In the genomic region with DNA sequence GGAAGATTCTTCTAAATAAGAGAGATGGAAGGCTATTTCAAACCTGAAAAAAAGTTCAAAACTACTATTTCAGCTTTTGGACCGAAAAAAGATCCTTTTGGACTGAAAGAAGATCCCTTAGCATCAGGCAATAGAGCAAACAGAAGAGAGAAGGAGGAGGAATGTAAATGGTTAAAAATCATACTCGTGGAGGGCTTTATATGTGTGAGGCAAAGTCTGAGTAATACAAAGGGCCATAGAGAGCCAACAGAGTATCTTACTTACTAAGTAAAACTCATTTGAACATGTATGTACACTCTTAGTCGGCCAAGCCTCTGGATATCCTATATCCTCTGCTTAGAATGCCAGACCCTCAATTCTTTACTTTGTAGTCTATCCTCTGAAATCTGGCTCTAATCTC, we compare ENCODE assay signal across 15 cellular contexts. TPM values are rescaled to one million over a fixed set of nuclear protein-coding genes. Genes with fewer than 3 reads are reported as not detected.
DNase-seq lines count a peak whose midpoint lies in the region; ATAC-seq, FAIRE-seq and TF ChIP-seq lines count a peak whose summit lies in the region.
"Had no signal": no experiment of that assay in that cellular context is flagged by ENCODE, and none has a peak within 500 bp of the region (broad histone marks: within the 10 kb centered on the region; RNA-seq: fewer than 3 reads in every experiment).

No MANE protein-coding gene starts in this region.

- DNase-seq in activated naive CD8-positive, alpha-beta T cell treated with anti-CD3 and anti-CD28 coated beads for 36 hours = no peak
- DNase-seq in heart right ventricle (no peak), pancreas (no peak), upper lobe of right lung (no peak), mesendoderm (no peak)
- DNase-seq in stimulated activated naive CD4-positive, alpha-beta T cell treated with Interleukin-2 at 50 U/mL for 16 hours (lab: John Stamatoyannopoulos, UW) = no peak
- DNase-seq: activated naive CD8-positive, alpha-beta T cell treated with anti-CD3 and anti-CD28 coated beads, Interleukin-2, amount 50 U/mL, for 24 hours; effector memory CD8-positive, alpha-beta T cell; NCI-H748 treated with DMSO at 0.1 percent for 48 hours; retina had no signal

- FAIRE-seq in pancreas (lab: Jason Lieb, UNC) = no peak
- FAIRE-seq: TTC549 had no signal

- H3K4me2 ChIP-seq in mesendoderm (ENCODE audit: low read length) = no peak overlapping the region

- TF ChIP-seq CTCF in heart right ventricle (IDR thresholded peaks at IDR 0.05) (no peak), pancreas (IDR thresholded peaks at IDR 0.05) (no peak), upper lobe of right lung (IDR thresholded peaks at IDR 0.05) (no peak)

- H2BK15ac ChIP-seq in mesendoderm (replicated peaks; ENCODE audit: low read depth) = no peak overlapping the region

- H3K23ac ChIP-seq in mesendoderm (ENCODE audit: low read length) = no peak overlapping the region

- peaks cover 15% of the 10 kb centered on the region for H3K36me3 Mint-ChIP-seq in activated naive CD8-positive, alpha-beta T cell
- peaks cover 16% of the 10 kb centered on the region for H3K36me3 Mint-ChIP-seq in activated naive CD8-positive, alpha-beta T cell treated with anti-CD3 and anti-CD28 coated beads for 36 hours

- no peak overlapping the region for H3K4me3 ChIP-seq in heart right ventricle
- no peak overlapping the region for H3K4me3 ChIP-seq in pancreas
- no peak overlapping the region for H3K4me3 ChIP-seq in upper lobe of right lung
- no peak overlapping the region for H3K4me3 ChIP-seq in mesendoderm (ENCODE audit: low read length)
- H3K4me3 ChIP-seq: mucosa of descending colon had no signal

- H3K4me3 Mint-ChIP-seq in activated naive CD8-positive, alpha-beta T cell = no peak overlapping the region
- no peak overlapping the region for H3K4me3 Mint-ChIP-seq in activated naive CD8-positive, alpha-beta T cell treated with anti-CD3 and anti-CD28 coated beads for 36 hours
- H3K4me3 Mint-ChIP-seq: activated naive CD8-positive, alpha-beta T cell treated with anti-CD3 and anti-CD28 coated beads, Interleukin-2, amount 50 U/mL, for 24 hours; effector memory CD8-positive, alpha-beta T cell; type B pancreatic cell had no signal

- no peak overlapping the region for H3K4ac ChIP-seq in mesendoderm (ENCODE audit: low read depth, low read length)

- no peak overlapping the region for H4K8ac ChIP-seq in mesendoderm (ENCODE audit: low read depth, low read length)

- no peaks in the 10 kb centered on the region for H3K27me3 ChIP-seq in heart right ventricle
- no peaks in the 10 kb centered on the region for H3K27me3 ChIP-seq in pancreas
- no peaks in the 10 kb centered on the region for H3K27me3 ChIP-seq in upper lobe of right lung
- no peaks in the 10 kb centered on the region for H3K27me3 ChIP-seq in mesendoderm (ENCODE audit: insufficient read depth, low read length, poor library complexity)

- no peaks in the 10 kb centered on the region for H3K9me3 ChIP-seq in heart right ventricle
- H3K9me3 ChIP-seq in pancreas = no peaks in the 10 kb centered on the region
- no peaks in the 10 kb centered on the region for H3K9me3 ChIP-seq in upper lobe of right lung
- H3K9me3 ChIP-seq: mucosa of descending colon had no signal

- 52 to 64% methylated on average over 3 of the region's 3 CpGs for WGBS in heart right ventricle, 2 donors
- 42% methylated on average over 3 of the region's 3 CpGs for WGBS in pancreas, 2 donors
- WGBS in mesendoderm (ENCODE audit: extremely low coverage, insufficient coverage, low lambda C conversion rate) = no CpG with 5 or more reads among the region's 3 CpGs

- H3K36me3 ChIP-seq in heart right ventricle = peaks cover 0 to 96% (median 53%) of the 10 kb centered on the region in 9 donors
- peaks cover 3 to 44% (median 24%) of the 10 kb centered on the region in 3 donors for H3K36me3 ChIP-seq in pancreas
- peaks cover 73% of the 10 kb centered on the region for H3K36me3 ChIP-seq in upper lobe of right lung
- no peaks in the 10 kb centered on the region for H3K36me3 ChIP-seq in mesendoderm (ENCODE audit: control insufficient read depth, insufficient read depth, low read length)

- H3K4me1 ChIP-seq in heart right ventricle (peaks cover 0 to 25% (median 9%) of the 10 kb centered on the region in 9 donors), pancreas (peaks cover 11 to 17% (median 16%) of the 10 kb centered on the region in 3 donors), upper lobe of right lung (peaks cover 6% of the 10 kb centered on the region), mesendoderm (ENCODE audit: control insufficient read depth, low read depth, low read length) (no peaks in the 10 kb centered on the region)

- intact Hi-C loops in heart right ventricle (cut with DNase I) (loop anchor here in 6 of 10 donors (1.0 to 10.0 kb wide), 8 partner anchors 24 to 78 kb away; a partner anchor contains a TSS), pancreas (cut with DNase I) (no loop called here), upper lobe of right lung (cut with DNase I) (no loop called here)

- H3K79me2 ChIP-seq in mesendoderm (ENCODE audit: control insufficient read depth, insufficient read depth, low read length) = no peaks in the 10 kb centered on the region

- H2BK120ac ChIP-seq in mesendoderm (ENCODE audit: low read depth, low read length) = no peak overlapping the region

- H3K27ac ChIP-seq in heart right ventricle (peak overlapping the region in 7 of 10 donors; percentile 41 to 63 (median 58)), pancreas (peak overlapping the region; percentile 9 to 81 (median 63)), upper lobe of right lung (peak overlapping the region; percentile 32), mesendoderm (ENCODE audit: low read depth, low read length) (no peak overlapping the region)

- no peak overlapping the region for H4K5ac ChIP-seq in mesendoderm (ENCODE audit: low read length)

- H3K9me3 Mint-ChIP-seq in activated naive CD8-positive, alpha-beta T cell (ENCODE audit: low read depth) = no peaks in the 10 kb centered on the region
- no peaks in the 10 kb centered on the region for H3K9me3 Mint-ChIP-seq in activated naive CD8-positive, alpha-beta T cell treated with anti-CD3 and anti-CD28 coated beads for 36 hours
- H3K9me3 Mint-ChIP-seq: activated naive CD8-positive, alpha-beta T cell treated with anti-CD3 and anti-CD28 coated beads, Interleukin-2, amount 50 U/mL, for 24 hours; effector memory CD8-positive, alpha-beta T cell; type B pancreatic cell had no signal

- no peaks in the 10 kb centered on the region for H3K79me1 ChIP-seq in mesendoderm (ENCODE audit: low read length)

- no peak overlapping the region for H3K56ac ChIP-seq in mesendoderm (ENCODE audit: low read length)

- H2AK5ac ChIP-seq in mesendoderm (ENCODE audit: low read length) = no peak overlapping the region

- peak overlapping the region; percentile 13 for H3K27ac Mint-ChIP-seq in activated naive CD8-positive, alpha-beta T cell
- no peak overlapping the region for H3K27ac Mint-ChIP-seq in activated naive CD8-positive, alpha-beta T cell treated with anti-CD3 and anti-CD28 coated beads for 36 hours
- H3K27ac Mint-ChIP-seq: activated naive CD8-positive, alpha-beta T cell treated with anti-CD3 and anti-CD28 coated beads, Interleukin-2, amount 50 U/mL, for 24 hours; type B pancreatic cell had no signal

- no peak overlapping the region for H2BK5ac ChIP-seq in mesendoderm (ENCODE audit: low read length)

- no peak overlapping the region for H3K9ac ChIP-seq in mesendoderm (ENCODE audit: low read length)

- ATAC-seq in heart right ventricle (no peak), pancreas (peak in 2 of 4 donors; percentile 15 to 45), upper lobe of right lung (no peak), HG02588 (IDR thresholded peaks at IDR 0.05; ENCODE audit: unreplicated experiment) (no peak)
- ATAC-seq: activated naive CD8-positive, alpha-beta T cell treated with anti-CD3 and anti-CD28 coated beads, Interleukin-2, amount 50 U/mL, for 24 hours; effector memory CD8-positive, alpha-beta T cell had no signal

- H3K18ac ChIP-seq in mesendoderm (ENCODE audit: low read length) = no peak overlapping the region

- H3K4me1 Mint-ChIP-seq in activated naive CD8-positive, alpha-beta T cell (ENCODE audit: low read depth) = no peaks in the 10 kb centered on the region
- no peaks in the 10 kb centered on the region for H3K4me1 Mint-ChIP-seq in activated naive CD8-positive, alpha-beta T cell treated with anti-CD3 and anti-CD28 coated beads for 36 hours
- H3K4me1 Mint-ChIP-seq: activated naive CD8-positive, alpha-beta T cell treated with anti-CD3 and anti-CD28 coated beads, Interleukin-2, amount 50 U/mL, for 24 hours had no signal

- no peaks in the 10 kb centered on the region for H3K27me3 Mint-ChIP-seq in activated naive CD8-positive, alpha-beta T cell
- no peaks in the 10 kb centered on the region for H3K27me3 Mint-ChIP-seq in activated naive CD8-positive, alpha-beta T cell treated with anti-CD3 and anti-CD28 coated beads for 36 hours
- H3K27me3 Mint-ChIP-seq: activated naive CD8-positive, alpha-beta T cell treated with anti-CD3 and anti-CD28 coated beads, Interleukin-2, amount 50 U/mL, for 24 hours; effector memory CD8-positive, alpha-beta T cell; type B pancreatic cell had no signal

RNA-seq across cellular contexts. Expression of a gene that starts 55.7 kb away (rescaled TPM):
- total RNA-seq in activated naive CD8-positive, alpha-beta T cell treated with anti-CD3 and anti-CD28 coated beads for 36 hours = 10 to 100 TPM; 46.2 to 46.9 TPM
- total RNA-seq in heart right ventricle = 10 to 100 TPM; 32.1 to 49.8 (median 38.2) TPM
- polyA plus RNA-seq in heart right ventricle = 10 to 100 TPM; 16.8 to 42.1 TPM
- total RNA-seq in pancreas = 10 to 100 TPM; 23.8 to 42.0 (median 33.8) TPM
- polyA plus RNA-seq in pancreas = 10 to 100 TPM; 28.9 to 31.4 TPM
- total RNA-seq in upper lobe of right lung = 104 TPM
- 10.0 TPM for polyA plus RNA-seq in mesendoderm (2013, experiment 1 of 2)
- 10.2 TPM for polyA plus RNA-seq in mesendoderm (2013, experiment 2 of 2)

Comparison
In these comparisons a context has a peak if more than half of its experiments do, and no peak if none do; other contexts are left out.
1. intact Hi-C loops: an anchor here in heart right ventricle (1.0 to 10.0 kb wide); none called in pancreas and upper lobe of right lung.